ENCODE assay signal across 1 cellular context in genomic region chr7:101814996-101815825, GRCh38.
TF ChIP-seq lines count a peak whose summit lies in the region.

No MANE protein-coding gene starts in this region.

TF ChIP-seq in K562, 482 proteins besides CTCF, POLR2A, EP300 and RAD21 (continued from another document):
- no peak for TF ChIP-seq FOXM1 (IDR thresholded peaks at IDR 0.05; ENCODE audit: low read depth)
- no peak for TF ChIP-seq FOXM1 (CRISPR knock-in tag; IDR thresholded peaks at IDR 0.05; ENCODE audit: low read depth)
- TF ChIP-seq, protein P1, sequence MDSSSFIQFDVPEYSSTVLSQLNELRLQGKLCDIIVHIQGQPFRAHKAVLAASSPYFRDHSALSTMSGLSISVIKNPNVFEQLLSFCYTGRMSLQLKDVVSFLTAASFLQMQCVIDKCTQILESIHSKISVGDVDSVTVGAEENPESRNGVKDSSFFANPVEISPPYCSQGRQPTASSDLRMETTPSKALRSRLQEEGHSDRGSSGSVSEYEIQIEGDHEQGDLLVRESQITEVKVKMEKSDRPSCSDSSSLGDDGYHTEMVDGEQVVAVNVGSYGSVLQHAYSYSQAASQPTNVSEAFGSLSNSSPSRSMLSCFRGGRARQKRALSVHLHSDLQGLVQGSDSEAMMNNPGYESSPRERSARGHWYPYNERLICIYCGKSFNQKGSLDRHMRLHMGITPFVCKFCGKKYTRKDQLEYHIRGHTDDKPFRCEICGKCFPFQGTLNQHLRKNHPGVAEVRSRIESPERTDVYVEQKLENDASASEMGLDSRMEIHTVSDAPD (CRISPR knock-in tag; IDR thresholded peaks at IDR 0.05), result no peak
- TF ChIP-seq THAP12 (CRISPR knock-in tag; IDR thresholded peaks at IDR 0.05), result 0 out of 2 replicates have a peak, but pooled peaks have one; percentile 45
- no peak for TF ChIP-seq POLR2AphosphoS5 (IDR thresholded peaks at IDR 0.05; ENCODE audit: control insufficient read depth, insufficient read depth, low read depth, low read length)
- no peak for TF ChIP-seq MYBL2 (IDR thresholded peaks at IDR 0.05; ENCODE audit: low read depth)
- TF ChIP-seq MYBL2 (CRISPR knock-in tag; IDR thresholded peaks at IDR 0.05; ENCODE audit: borderline replicate concordance), result no peak
- no peak for TF ChIP-seq HNRNPK (IDR thresholded peaks at IDR 0.05; ENCODE audit: low read depth, low read length, poor library complexity, severe bottlenecking)
- TF ChIP-seq NR3C1 (CRISPR knock-in tag; IDR thresholded peaks at IDR 0.05), result no peak
- no peak for TF ChIP-seq CSDE1 (IDR thresholded peaks at IDR 0.05)
- 0 out of 2 replicates have a peak, but pooled peaks have one; percentile 11 for TF ChIP-seq ZNF583 (CRISPR knock-in tag; IDR thresholded peaks at IDR 0.05)
- no peak for TF ChIP-seq HNRNPLL (IDR thresholded peaks at IDR 0.05; ENCODE audit: low read depth, low read length, poor library complexity, severe bottlenecking)
- no peak for TF ChIP-seq SMAD1 (IDR thresholded peaks at IDR 0.05; ENCODE audit: low read depth, low read length, partially characterized antibody)
- TF ChIP-seq MYC (IDR thresholded peaks at IDR 0.05; ENCODE audit: low read depth, low read length), result peak; percentile 18; the same call in 1 of the 2 replicates
- TF ChIP-seq MYC (CRISPR knock-in tag; IDR thresholded peaks at IDR 0.05; ENCODE audit: borderline replicate concordance, low read depth), result peak; percentile 84; the same call in 1 of the 2 replicates
- no peak for TF ChIP-seq MEF2A (IDR thresholded peaks at IDR 0.05; ENCODE audit: control insufficient read depth, low read depth, low read length)
- TF ChIP-seq NFE2L1 (tag; IDR thresholded peaks at IDR 0.05; ENCODE audit: borderline replicate concordance, low read depth), result no peak
- TF ChIP-seq EP400 (IDR thresholded peaks at IDR 0.05), result peak; percentile 71; the same call in 1 of the 2 replicates
- no peak for TF ChIP-seq E2F5 (CRISPR knock-in tag; IDR thresholded peaks at IDR 0.05)
- TF ChIP-seq PHB (CRISPR knock-in tag; IDR thresholded peaks at IDR 0.05), result peak; percentile 88; the same call in 1 of the 2 replicates
- TF ChIP-seq NR2F6 (CRISPR knock-in tag; IDR thresholded peaks at IDR 0.05), result no peak
- TF ChIP-seq U2AF1 (optimal IDR thresholded peaks at IDR 0.05; ENCODE audit: low read depth, low read length), result peak; percentile 60
- TF ChIP-seq MCM3 (IDR thresholded peaks at IDR 0.05), result no peak
- no peak for TF ChIP-seq ERF (CRISPR knock-in tag; IDR thresholded peaks at IDR 0.05)
- TF ChIP-seq RFX1 (IDR thresholded peaks at IDR 0.05), result no peak
- TF ChIP-seq NFYB (IDR thresholded peaks at IDR 0.05; ENCODE audit: extremely low read depth, insufficient read length), result no peak
- no peak for TF ChIP-seq HMG20B (CRISPR knock-in tag; IDR thresholded peaks at IDR 0.05)
- TF ChIP-seq KLF6 (CRISPR knock-in tag; IDR thresholded peaks at IDR 0.05; ENCODE audit: borderline replicate concordance), result no peak
- no peak for TF ChIP-seq CHD1 (IDR thresholded peaks at IDR 0.05; ENCODE audit: low read length)
- TF ChIP-seq ATF1 (CRISPR knock-in tag; IDR thresholded peaks at IDR 0.05), result no peak
- no peak; the same call in 1 of the 2 replicates for TF ChIP-seq ATF1 (tag; IDR thresholded peaks at IDR 0.05)
- no peak for TF ChIP-seq MCM5 (IDR thresholded peaks at IDR 0.05; ENCODE audit: low read depth)
- TF ChIP-seq KAT7 (CRISPR knock-in tag; IDR thresholded peaks at IDR 0.05; ENCODE audit: borderline replicate concordance), result no peak
- peak; percentile 26; the same call in 1 of the 2 replicates for TF ChIP-seq L3MBTL2 (IDR thresholded peaks at IDR 0.05)
- no peak for TF ChIP-seq ZNF655 (CRISPR knock-in tag; IDR thresholded peaks at IDR 0.05)
- TF ChIP-seq MEIS2 (IDR thresholded peaks at IDR 0.05; ENCODE audit: partially characterized antibody), result no peak
- TF ChIP-seq NELFE (IDR thresholded peaks at IDR 0.05; ENCODE audit: insufficient read depth, insufficient read length), result no peak
- no peak for TF ChIP-seq SNRNP70 (optimal IDR thresholded peaks at IDR 0.05; ENCODE audit: low read depth, low read length)
- no peak for TF ChIP-seq NR2C1 (IDR thresholded peaks at IDR 0.05)
- TF ChIP-seq NR2C1 (tag; IDR thresholded peaks at IDR 0.05), result no peak
- peak; percentile 23; the same call in 1 of the 2 replicates for TF ChIP-seq MBD2 (IDR thresholded peaks at IDR 0.05; ENCODE audit: borderline replicate concordance, low read depth)
- TF ChIP-seq ZNF79 (CRISPR knock-in tag; IDR thresholded peaks at IDR 0.05; ENCODE audit: low read depth), result no peak
- TF ChIP-seq ZBTB12 (CRISPR knock-in tag; IDR thresholded peaks at IDR 0.05), result no peak
- no peak for TF ChIP-seq ATF3 (IDR thresholded peaks at IDR 0.05)
- TF ChIP-seq ATF3 (CRISPR knock-in tag; conservative IDR thresholded peaks at IDR 0.05), result no peak
- no peak for TF ChIP-seq ZNF785 (CRISPR knock-in tag; IDR thresholded peaks at IDR 0.05)
- TF ChIP-seq BACH1 (tag; IDR thresholded peaks at IDR 0.05), result no peak
- no peak for TF ChIP-seq NUFIP1 (IDR thresholded peaks at IDR 0.05; ENCODE audit: partially characterized antibody)
- TF ChIP-seq YY1 (IDR thresholded peaks at IDR 0.05; ENCODE audit: borderline replicate concordance in 1 of 3, control insufficient read depth in 1 of 3, extremely low read depth in 1 of 3, insufficient read depth in 3 of 3, insufficient read length in 1 of 3, insufficient replicate concordance in 2 of 3, low read depth in 1 of 3, low read length in 2 of 3), result no peak
- TF ChIP-seq ZNF41 (CRISPR knock-in tag; conservative IDR thresholded peaks at IDR 0.05), result no peak
- TF ChIP-seq, protein P2, sequence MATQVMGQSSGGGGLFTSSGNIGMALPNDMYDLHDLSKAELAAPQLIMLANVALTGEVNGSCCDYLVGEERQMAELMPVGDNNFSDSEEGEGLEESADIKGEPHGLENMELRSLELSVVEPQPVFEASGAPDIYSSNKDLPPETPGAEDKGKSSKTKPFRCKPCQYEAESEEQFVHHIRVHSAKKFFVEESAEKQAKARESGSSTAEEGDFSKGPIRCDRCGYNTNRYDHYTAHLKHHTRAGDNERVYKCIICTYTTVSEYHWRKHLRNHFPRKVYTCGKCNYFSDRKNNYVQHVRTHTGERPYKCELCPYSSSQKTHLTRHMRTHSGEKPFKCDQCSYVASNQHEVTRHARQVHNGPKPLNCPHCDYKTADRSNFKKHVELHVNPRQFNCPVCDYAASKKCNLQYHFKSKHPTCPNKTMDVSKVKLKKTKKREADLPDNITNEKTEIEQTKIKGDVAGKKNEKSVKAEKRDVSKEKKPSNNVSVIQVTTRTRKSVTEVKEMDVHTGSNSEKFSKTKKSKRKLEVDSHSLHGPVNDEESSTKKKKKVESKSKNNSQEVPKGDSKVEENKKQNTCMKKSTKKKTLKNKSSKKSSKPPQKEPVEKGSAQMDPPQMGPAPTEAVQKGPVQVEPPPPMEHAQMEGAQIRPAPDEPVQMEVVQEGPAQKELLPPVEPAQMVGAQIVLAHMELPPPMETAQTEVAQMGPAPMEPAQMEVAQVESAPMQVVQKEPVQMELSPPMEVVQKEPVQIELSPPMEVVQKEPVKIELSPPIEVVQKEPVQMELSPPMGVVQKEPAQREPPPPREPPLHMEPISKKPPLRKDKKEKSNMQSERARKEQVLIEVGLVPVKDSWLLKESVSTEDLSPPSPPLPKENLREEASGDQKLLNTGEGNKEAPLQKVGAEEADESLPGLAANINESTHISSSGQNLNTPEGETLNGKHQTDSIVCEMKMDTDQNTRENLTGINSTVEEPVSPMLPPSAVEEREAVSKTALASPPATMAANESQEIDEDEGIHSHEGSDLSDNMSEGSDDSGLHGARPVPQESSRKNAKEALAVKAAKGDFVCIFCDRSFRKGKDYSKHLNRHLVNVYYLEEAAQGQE (CRISPR knock-in tag; IDR thresholded peaks at IDR 0.05; ENCODE audit: low read depth), result no peak
- TF ChIP-seq PREB (CRISPR knock-in tag; IDR thresholded peaks at IDR 0.05), result no peak
- no peak for TF ChIP-seq MAFG (tag; conservative IDR thresholded peaks at IDR 0.05)
- TF ChIP-seq, protein P3, sequence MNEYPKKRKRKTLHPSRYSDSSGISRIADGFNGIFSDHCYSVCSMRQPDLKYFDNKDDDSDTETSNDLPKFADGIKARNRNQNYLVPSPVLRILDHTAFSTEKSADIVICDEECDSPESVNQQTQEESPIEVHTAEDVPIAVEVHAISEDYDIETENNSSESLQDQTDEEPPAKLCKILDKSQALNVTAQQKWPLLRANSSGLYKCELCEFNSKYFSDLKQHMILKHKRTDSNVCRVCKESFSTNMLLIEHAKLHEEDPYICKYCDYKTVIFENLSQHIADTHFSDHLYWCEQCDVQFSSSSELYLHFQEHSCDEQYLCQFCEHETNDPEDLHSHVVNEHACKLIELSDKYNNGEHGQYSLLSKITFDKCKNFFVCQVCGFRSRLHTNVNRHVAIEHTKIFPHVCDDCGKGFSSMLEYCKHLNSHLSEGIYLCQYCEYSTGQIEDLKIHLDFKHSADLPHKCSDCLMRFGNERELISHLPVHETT (CRISPR knock-in tag; conservative IDR thresholded peaks at IDR 0.05 in 1 of 2, IDR thresholded peaks at IDR 0.05 in 1 of 2), result no peak
